In the genomic region with DNA sequence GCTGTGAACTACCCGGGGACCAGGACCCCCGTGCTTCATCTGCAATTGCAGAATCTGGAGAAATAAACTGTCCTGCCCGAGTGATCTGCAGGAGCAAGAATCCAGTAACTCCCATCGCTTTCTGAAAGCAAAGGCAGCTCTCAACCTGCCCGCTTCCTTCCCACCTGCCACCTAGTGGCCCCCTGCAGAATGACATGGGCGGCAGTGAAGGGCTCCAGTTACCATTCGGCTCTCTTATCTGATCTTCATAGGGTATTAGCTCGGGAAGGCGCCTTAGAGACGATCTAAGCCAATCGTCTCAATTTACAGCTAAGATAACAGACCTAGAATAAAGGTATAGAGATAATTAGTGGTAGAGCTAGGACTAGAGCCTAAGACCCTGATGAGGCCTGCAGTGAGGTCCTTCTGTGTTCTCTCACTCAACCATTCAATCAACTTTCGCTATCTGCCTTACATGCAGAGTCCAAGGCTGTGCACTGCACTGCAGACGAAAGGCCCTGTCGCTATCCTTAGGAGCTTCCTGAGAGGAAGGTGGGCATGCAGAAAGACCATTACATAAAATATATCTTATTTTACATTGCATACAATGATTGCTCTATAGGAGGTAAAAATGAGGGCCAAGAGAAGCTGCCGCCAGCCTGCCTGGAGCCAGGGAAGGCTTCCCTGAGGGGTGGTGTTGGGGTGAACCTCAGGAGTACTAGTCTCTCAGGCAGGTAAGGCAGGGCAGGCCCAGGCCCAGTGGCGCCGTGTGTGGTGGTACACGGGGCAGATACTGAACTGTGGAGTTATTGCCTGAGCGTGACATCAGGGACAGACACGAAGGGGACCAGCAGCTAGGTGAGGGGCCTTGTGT, we compare ENCODE assay signal across 8 cellular contexts. TPM values are rescaled to one million over a fixed set of nuclear protein-coding genes. Genes with fewer than 3 reads are reported as not detected.
DNase-seq lines count a peak whose midpoint lies in the region; ATAC-seq and TF ChIP-seq lines count a peak whose summit lies in the region.

No MANE protein-coding gene starts in this region.

- H3K27me3 Mint-ChIP-seq in T-helper 17 cell: peaks cover 43% of the 10 kb centered on the region

- no peaks in the 10 kb centered on the region for H3K9me3 ChIP-seq in T-helper 17 cell (ENCODE audit: control insufficient read depth, low read length, poor library complexity, severe bottlenecking)
- H3K9me3 ChIP-seq in gastrocnemius medialis: no peaks in the 10 kb centered on the region

- POLR2A ChIA-PET in HEK293T (lab: Yijun Ruan, JAX): interaction anchor here (0.6 to 7.3 kb wide), 8 partner anchors 8 to 498 kb away, joined by 3 to 53 read pairs (median 7); a partner anchor contains a TSS

- ATAC-seq in T-helper 17 cell (peak; percentile 96), left ventricle myocardium superior (peak; percentile 84), gastrocnemius medialis (peak; percentile 74 to 93), GM19397 (IDR thresholded peaks at IDR 0.05; ENCODE audit: unreplicated experiment) (no peak)

- intact Hi-C loops in left ventricle myocardium superior (cut with micrococcal nuclease) (loop anchor here (5.0 kb wide), 1 partner anchor 124 kb away; no protein-coding TSS in a partner anchor), gastrocnemius medialis (cut with DNase I; ENCODE audit: low total_unique reads) (loop anchor here (1.0 to 2.0 kb wide), 2 partner anchors 93 to 125 kb away; no protein-coding TSS in a partner anchor)

- DNase-seq in DMS79 treated with DMSO at 0.1 percent for 48 hours (lab: John Stamatoyannopoulos, UW) (peak; percentile 56), HEK293T (ENCODE audit: extremely low spot score) (peak; percentile 88), NCI-H146 treated with DMSO at 0.1 percent for 48 hours (lab: John Stamatoyannopoulos, UW; ENCODE audit: unreplicated experiment) (peak; percentile 74), T-helper 17 cell (peak; percentile 66 to 75 (median 66)), amygdala (lab: John Stamatoyannopoulos, UW) (peak in 54 of 56 donors; percentile 12 to 83 (median 60)), left ventricle myocardium superior (peak; percentile 85), gastrocnemius medialis (peak; percentile 51 to 66)

- TF ChIP-seq CTCF in gastrocnemius medialis (IDR thresholded peaks at IDR 0.05 in 4 of 5, conservative IDR thresholded peaks at IDR 0.05 in 1 of 5): peak; percentile 88 to 96 (median 91)

- H3K4me3 Mint-ChIP-seq in T-helper 17 cell: peak overlapping the region; percentile 58

- peak overlapping the region in 2 of 4 donors; percentile 18 to 50 for H3K4me3 ChIP-seq in gastrocnemius medialis

- no peaks in the 10 kb centered on the region for H3K36me3 ChIP-seq in gastrocnemius medialis

- H3K27me3 ChIP-seq in gastrocnemius medialis: peaks cover 7 to 29% (median 26%) of the 10 kb centered on the region in 3 donors

- H3K4me1 Mint-ChIP-seq in T-helper 17 cell: peaks cover 15% of the 10 kb centered on the region

- in situ Hi-C loops in gastrocnemius medialis (cut with MboI; ENCODE audit: low sequenced_read_pairs in 4 of 4): loop anchor here (5.0 to 25.0 kb wide), 4 partner anchors 124 to 761 kb away; a partner anchor contains a TSS

- peak overlapping the region; percentile 21 for H3K27ac Mint-ChIP-seq in T-helper 17 cell

- TF ChIP-seq POLR2A in gastrocnemius medialis (IDR thresholded peaks at IDR 0.05): no peak

- peaks cover 8% of the 10 kb centered on the region for H3K36me3 Mint-ChIP-seq in T-helper 17 cell (ENCODE audit: low read depth)

- H3K4me1 ChIP-seq in gastrocnemius medialis: peaks cover 8 to 13% of the 10 kb centered on the region in 2 donors

- CTCF ChIA-PET in HEK293T (lab: Yijun Ruan, JAX): interaction anchor here (0.6 to 2.6 kb wide), 25 partner anchors 8 to 519 kb away, joined by 3 to 18 read pairs (median 4); a partner anchor contains a TSS

- no peak overlapping the region for H3K27ac ChIP-seq in gastrocnemius medialis

TF ChIP-seq in HEK293T, 16 proteins besides CTCF, POLR2A, EP300 and RAD21:
- TF ChIP-seq, protein P1, sequence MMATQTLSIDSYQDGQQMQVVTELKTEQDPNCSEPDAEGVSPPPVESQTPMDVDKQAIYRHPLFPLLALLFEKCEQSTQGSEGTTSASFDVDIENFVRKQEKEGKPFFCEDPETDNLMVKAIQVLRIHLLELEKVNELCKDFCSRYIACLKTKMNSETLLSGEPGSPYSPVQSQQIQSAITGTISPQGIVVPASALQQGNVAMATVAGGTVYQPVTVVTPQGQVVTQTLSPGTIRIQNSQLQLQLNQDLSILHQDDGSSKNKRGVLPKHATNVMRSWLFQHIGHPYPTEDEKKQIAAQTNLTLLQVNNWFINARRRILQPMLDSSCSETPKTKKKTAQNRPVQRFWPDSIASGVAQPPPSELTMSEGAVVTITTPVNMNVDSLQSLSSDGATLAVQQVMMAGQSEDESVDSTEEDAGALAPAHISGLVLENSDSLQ (IDR thresholded peaks at IDR 0.05): peak; percentile 29; the same call in 1 of the 2 replicates
- no peak for TF ChIP-seq FOXA1 (IDR thresholded peaks at IDR 0.05)

RNA-seq across cellular contexts. Expression of a gene that starts 7.1 kb away (rescaled TPM):
- total RNA-seq in T-helper 17 cell (10 to 100 TPM; 11.9 to 15.6 TPM), left ventricle myocardium superior (7.2 TPM), gastrocnemius medialis (10 to 100 TPM; 16.4 to 27.6 (median 22.0) TPM)

RNA-seq across cellular contexts. Expression of a gene that starts 24.2 kb away (rescaled TPM):
- total RNA-seq in T-helper 17 cell (under 1 TPM; 0.75 to 0.76 TPM), left ventricle myocardium superior (1.0 TPM), gastrocnemius medialis (1 to 10 TPM; 1.5 to 3.5 (median 1.9) TPM)
